1 cellular context compared by ENCODE assay signal in genomic region chr5:135266301-135266630, GRCh38.
TF ChIP-seq lines count a peak whose summit lies in the region.

No MANE protein-coding gene starts in this region.

TF ChIP-seq in IMR-90, 13 proteins besides CTCF, POLR2A, EP300 and RAD21:
- no peak for TF ChIP-seq BHLHE40 (IDR thresholded peaks at IDR 0.05; ENCODE audit: low read depth, low read length)
- no peak for TF ChIP-seq RCOR1 (IDR thresholded peaks at IDR 0.05; ENCODE audit: insufficient replicate concordance, low read length)
- TF ChIP-seq FOS (IDR thresholded peaks at IDR 0.05; ENCODE audit: low read depth, low read length): no peak
- TF ChIP-seq NFE2L2 (IDR thresholded peaks at IDR 0.05; ENCODE audit: low read depth, low read length): no peak
- no peak for TF ChIP-seq CEBPB (IDR thresholded peaks at IDR 0.05; ENCODE audit: low read depth, low read length)
- no peak for TF ChIP-seq RFX5 (IDR thresholded peaks at IDR 0.05; ENCODE audit: low read depth, low read length)
